ENCODE assay signal across 8 cellular contexts in the genomic region with DNA sequence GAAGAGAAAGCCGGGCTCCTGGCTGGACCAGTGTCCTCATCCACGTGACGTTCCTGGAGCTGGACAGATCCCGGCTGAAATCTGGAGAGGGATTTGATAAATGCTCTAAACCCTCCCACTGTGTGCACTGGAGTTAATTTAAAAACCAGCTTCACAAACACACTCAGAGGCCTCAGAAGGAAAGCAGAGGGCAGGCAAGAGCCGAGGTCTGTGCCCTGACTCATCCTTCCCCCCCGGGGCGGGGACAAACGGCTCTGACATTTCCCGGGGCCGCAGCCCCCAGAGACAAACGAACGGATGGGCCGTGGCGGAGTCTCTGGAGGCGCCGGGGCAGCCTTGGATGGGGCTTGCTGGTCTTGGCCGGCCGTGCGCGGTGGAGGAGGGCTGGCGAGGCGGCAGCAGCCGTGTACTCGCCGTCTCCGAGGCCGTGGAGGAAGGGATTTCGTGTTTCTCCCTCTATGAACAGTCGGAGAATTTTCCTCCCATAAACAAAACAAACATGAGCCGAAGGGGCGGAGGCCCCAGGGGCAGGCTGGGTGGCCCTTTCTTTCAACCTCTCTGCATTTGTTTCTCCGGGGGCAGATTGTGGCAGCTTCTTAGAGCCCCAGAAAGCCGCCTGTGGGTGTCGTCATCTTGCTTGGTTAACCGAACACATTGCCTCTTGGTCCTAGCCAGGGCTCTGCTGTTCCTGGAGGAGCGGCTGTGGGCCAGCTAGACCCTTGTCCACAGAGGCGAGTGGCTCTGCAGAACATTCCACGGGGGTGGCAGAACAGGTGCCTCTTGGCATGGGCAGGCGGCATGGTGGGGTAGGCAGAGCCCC.
DNase-seq lines count a peak whose midpoint lies in the region; ATAC-seq and FAIRE-seq lines count a peak whose summit lies in the region.

No MANE protein-coding gene starts in this region.

- H3K27ac ChIP-seq in esophagus (ENCODE audit: low read depth in 2 of 2, low read length in 1 of 2) (peak overlapping the region; percentile 80 to 84), mucosa of rectum (ENCODE audit: low read depth in 2 of 2, low read length in 2 of 2) (peak overlapping the region; percentile 70 to 82), small intestine (ENCODE audit: low read depth in 1 of 2, low read length in 1 of 2) (peak overlapping the region in 1 of 2 donors; percentile 71)

- no peak overlapping the region for H3K27ac Mint-ChIP-seq in activated CD4-positive, alpha-beta memory T cell treated with anti-CD3 and anti-CD28 coated beads, Interleukin-2, amount 10 ng/mL, durations not matched to agents 7 days and 5 days
- peak overlapping the region; percentile 40 for H3K27ac Mint-ChIP-seq in stimulated activated effector memory CD8-positive, alpha-beta T cell treated with anti-CD3 and anti-CD28 coated beads, Interleukin-12 subunit alpha, Interleukin-12 subunit beta, amount 100 ng/mL, for 72 hours

- POLR2A ChIA-PET in activated CD4-positive, alpha-beta memory T cell treated with anti-CD3 and anti-CD28 coated beads, Interleukin-2, amount 10 ng/mL, durations not matched to agents 7 days and 5 days (lab: Charles Lee) = no interaction called here

- H3K9ac ChIP-seq in mucosa of rectum (ENCODE audit: low read depth in 1 of 2, low read length in 2 of 2) = peak overlapping the region; percentile 14 to 74

- H3K4me3 ChIP-seq in esophagus (ENCODE audit: low read depth in 1 of 2, low read length in 2 of 2) (peak overlapping the region; percentile 59 to 67), mucosa of rectum (ENCODE audit: low read length in 2 of 2) (peak overlapping the region; percentile 46 to 50), small intestine (ENCODE audit: low read depth in 1 of 2, low read length in 2 of 2) (no peak overlapping the region)

- H3K9me3 Mint-ChIP-seq in activated CD4-positive, alpha-beta memory T cell treated with anti-CD3 and anti-CD28 coated beads, Interleukin-2, amount 10 ng/mL, durations not matched to agents 7 days and 5 days = no peaks in the 10 kb centered on the region
- H3K9me3 Mint-ChIP-seq in stimulated activated effector memory CD8-positive, alpha-beta T cell treated with anti-CD3 and anti-CD28 coated beads, Interleukin-12 subunit alpha, Interleukin-12 subunit beta, amount 100 ng/mL, for 72 hours = no peaks in the 10 kb centered on the region

- peak; percentile 90 for ATAC-seq in stimulated activated effector memory CD8-positive, alpha-beta T cell treated with anti-CD3 and anti-CD28 coated beads, Interleukin-12 subunit alpha, Interleukin-12 subunit beta, amount 100 ng/mL, for 72 hours

- no peaks in the 10 kb centered on the region for H3K27me3 ChIP-seq in esophagus (ENCODE audit: control insufficient read depth in 1 of 2, insufficient read depth in 2 of 2, low read length in 2 of 2)
- H3K27me3 ChIP-seq in mucosa of rectum (ENCODE audit: control insufficient read depth in 2 of 2, insufficient read depth in 2 of 2, low read length in 2 of 2) = peaks cover 0 to 5% of the 10 kb centered on the region in 2 donors
- no peaks in the 10 kb centered on the region for H3K27me3 ChIP-seq in small intestine (ENCODE audit: control insufficient read depth in 2 of 2, insufficient read depth in 2 of 2, low read length in 2 of 2)

- no peak for FAIRE-seq in small intestine (lab: Jason Lieb, UNC)

- peaks cover 2% of the 10 kb centered on the region for H3K4me1 Mint-ChIP-seq in activated CD4-positive, alpha-beta memory T cell treated with anti-CD3 and anti-CD28 coated beads, Interleukin-2, amount 10 ng/mL, durations not matched to agents 7 days and 5 days
- peaks cover 11% of the 10 kb centered on the region for H3K4me1 Mint-ChIP-seq in stimulated activated effector memory CD8-positive, alpha-beta T cell treated with anti-CD3 and anti-CD28 coated beads, Interleukin-12 subunit alpha, Interleukin-12 subunit beta, amount 100 ng/mL, for 72 hours

- DNase-seq in NCI-H748 (lab: John Stamatoyannopoulos, UW; ENCODE audit: unreplicated experiment) (peak; percentile 36), NCI-H748 treated with DMSO at 0.1 percent for 48 hours (lab: John Stamatoyannopoulos, UW) (no peak), NAMALWA (ENCODE audit: low spot score) (no peak), small intestine (no peak)
- peak; percentile 34 for DNase-seq in activated CD4-positive, alpha-beta memory T cell treated with anti-CD3 and anti-CD28 coated beads, Interleukin-2, amount 10 ng/mL, durations not matched to agents 7 days and 5 days
- peak; percentile 25 to 64 for DNase-seq in stimulated activated effector memory CD8-positive, alpha-beta T cell treated with anti-CD3 and anti-CD28 coated beads, Interleukin-12 subunit alpha, Interleukin-12 subunit beta, amount 100 ng/mL, for 72 hours (ENCODE audit: low spot score in 2 of 2)

- H3K36me3 ChIP-seq in esophagus (ENCODE audit: control insufficient read depth in 2 of 2, insufficient read depth in 2 of 2, low read length in 1 of 2) (no peaks in the 10 kb centered on the region), mucosa of rectum (ENCODE audit: control insufficient read depth in 2 of 2, insufficient read depth in 2 of 2, low read length in 2 of 2) (no peaks in the 10 kb centered on the region), small intestine (ENCODE audit: control insufficient read depth in 2 of 2, insufficient read depth in 2 of 2, low read length in 2 of 2) (no peaks in the 10 kb centered on the region)

- CTCF ChIA-PET in activated CD4-positive, alpha-beta memory T cell treated with anti-CD3 and anti-CD28 coated beads, Interleukin-2, amount 10 ng/mL, durations not matched to agents 7 days and 5 days (lab: Charles Lee) = interaction anchor here (0.7 kb wide), 1 partner anchor 172 kb away, joined by 3 read pairs; no protein-coding TSS in a partner anchor

- H3K27me3 Mint-ChIP-seq in activated CD4-positive, alpha-beta memory T cell treated with anti-CD3 and anti-CD28 coated beads, Interleukin-2, amount 10 ng/mL, durations not matched to agents 7 days and 5 days = peaks cover 14% of the 10 kb centered on the region

- WGBS in esophagus, 2 donors = 13 to 16% methylated on average over 39 of the region's 39 CpGs
- WGBS in small intestine, 3 donors = 19 to 45% (median 45%) methylated on average over 37 to 39 of the region's 39 CpGs

- H3K9me3 ChIP-seq in esophagus (ENCODE audit: control insufficient read depth in 2 of 2, insufficient read depth in 1 of 2, low read depth in 1 of 2, low read length in 1 of 2) = no peaks in the 10 kb centered on the region
- no peaks in the 10 kb centered on the region for H3K9me3 ChIP-seq in mucosa of rectum (ENCODE audit: control insufficient read depth in 2 of 2, low read length in 2 of 2)
- H3K9me3 ChIP-seq in small intestine (ENCODE audit: control insufficient read depth, low read depth) = no peaks in the 10 kb centered on the region

- H3K36me3 Mint-ChIP-seq in activated CD4-positive, alpha-beta memory T cell treated with anti-CD3 and anti-CD28 coated beads, Interleukin-2, amount 10 ng/mL, durations not matched to agents 7 days and 5 days (ENCODE audit: low read depth) = no peaks in the 10 kb centered on the region
- H3K36me3 Mint-ChIP-seq in stimulated activated effector memory CD8-positive, alpha-beta T cell treated with anti-CD3 and anti-CD28 coated beads, Interleukin-12 subunit alpha, Interleukin-12 subunit beta, amount 100 ng/mL, for 72 hours = no peaks in the 10 kb centered on the region

- H3K4me1 ChIP-seq in esophagus (ENCODE audit: control insufficient read depth in 2 of 2, insufficient read depth in 2 of 2, low read length in 1 of 2) (peaks cover 0 to 7% of the 10 kb centered on the region in 2 donors), mucosa of rectum (ENCODE audit: control insufficient read depth in 2 of 2, insufficient read depth in 2 of 2, low read length in 2 of 2) (peaks cover 4 to 8% of the 10 kb centered on the region in 2 donors), small intestine (ENCODE audit: control insufficient read depth in 2 of 2, insufficient read depth in 1 of 2, low read depth in 1 of 2, low read length in 1 of 2) (no peaks in the 10 kb centered on the region)

- H3K4me3 Mint-ChIP-seq in activated CD4-positive, alpha-beta memory T cell treated with anti-CD3 and anti-CD28 coated beads, Interleukin-2, amount 10 ng/mL, durations not matched to agents 7 days and 5 days = no peak overlapping the region
- H3K4me3 Mint-ChIP-seq in stimulated activated effector memory CD8-positive, alpha-beta T cell treated with anti-CD3 and anti-CD28 coated beads, Interleukin-12 subunit alpha, Interleukin-12 subunit beta, amount 100 ng/mL, for 72 hours = peak overlapping the region; percentile 57

Comparison
In these comparisons a context has a peak if more than half of its experiments do, and no peak if none do; other contexts are left out.
1. DNase-seq: peak in NCI-H748 (single experiment), activated CD4-positive, alpha-beta memory T cell treated with anti-CD3 and anti-CD28 coated beads, Interleukin-2, amount 10 ng/mL, durations not matched to agents 7 days and 5 days (single experiment) and stimulated activated effector memory CD8-positive, alpha-beta T cell treated with anti-CD3 and anti-CD28 coated beads, Interleukin-12 subunit alpha, Interleukin-12 subunit beta, amount 100 ng/mL, for 72 hours (2 of 2); none in NCI-H748 treated with DMSO at 0.1 percent for 48 hours (single experiment), NAMALWA (single experiment) and small intestine (single experiment).
2. H3K4me3 ChIP-seq: peak in esophagus (2 of 2) and mucosa of rectum (2 of 2); none in small intestine (0 of 2).